1 cellular context compared by ENCODE assay signal in genomic region chrX:69028006-69028760, GRCh38.
TF ChIP-seq lines count a peak whose summit lies in the region.

No MANE protein-coding gene starts in this region.

TF ChIP-seq in GM12878, 131 proteins besides CTCF, POLR2A, EP300 and RAD21 (continued from another document and continues in another):
- TF ChIP-seq ZBTB4 (CRISPR knock-in tag; IDR thresholded peaks at IDR 0.05) (no peak), NRF1 (conservative IDR thresholded peaks at IDR 0.05; ENCODE audit: low read depth, low read length) (no peak), ASH2L (IDR thresholded peaks at IDR 0.05; ENCODE audit: borderline replicate concordance, low read depth) (no peak), NFYA (IDR thresholded peaks at IDR 0.05; ENCODE audit: borderline replicate concordance, low read depth, low read length) (no peak), CEBPB (IDR thresholded peaks at IDR 0.05; ENCODE audit: borderline replicate concordance in 1 of 2, low read depth in 2 of 2, low read length in 2 of 2) (0 out of 4 replicates have a peak, but pooled peaks of 1 of the 2 experiments have one; percentile 49), NR2F1 (conservative IDR thresholded peaks at IDR 0.05) (no peak), NR2C2 (IDR thresholded peaks at IDR 0.05; ENCODE audit: borderline replicate concordance, control insufficient read depth, insufficient read length, low read depth) (no peak), STAT1 (conservative IDR thresholded peaks at IDR 0.05) (no peak), NR2C1 (IDR thresholded peaks at IDR 0.05) (no peak), MTA2 (IDR thresholded peaks at IDR 0.05; ENCODE audit: low read depth) (peak; percentile 34; the same call in 1 of the 2 replicates), EED (IDR thresholded peaks at IDR 0.05; ENCODE audit: low read depth) (peak; percentile 73), SMAD1 (IDR thresholded peaks at IDR 0.05; ENCODE audit: low read depth, partially characterized antibody) (no peak), FOXM1 (IDR thresholded peaks at IDR 0.05; ENCODE audit: low read depth, low read length) (no peak; the same call in none of the 2 replicates), RUNX3 (IDR thresholded peaks at IDR 0.05; ENCODE audit: low read length) (peak; percentile 81), IKZF1 (conservative IDR thresholded peaks at IDR 0.05) (peak; percentile 53), IKZF2 (IDR thresholded peaks at IDR 0.05) (peak; percentile 52 to 59), POU2F2 (IDR thresholded peaks at IDR 0.05; ENCODE audit: borderline replicate concordance, low read depth, low read length) (no peak), POLR2AphosphoS2 (IDR thresholded peaks at IDR 0.05; ENCODE audit: low read depth, low read length) (no peak), HDAC2 (IDR thresholded peaks at IDR 0.05) (no peak), SMAD5 (IDR thresholded peaks at IDR 0.05; ENCODE audit: low read depth) (no peak), SPI1 (IDR thresholded peaks at IDR 0.05; ENCODE audit: borderline replicate concordance, insufficient read depth, low read depth, low read length) (peak; percentile 98), IRF4 (IDR thresholded peaks at IDR 0.05; ENCODE audit: low read depth, low read length) (peak; percentile 60; the same call in 1 of the 2 replicates), KDM1A (IDR thresholded peaks at IDR 0.05; ENCODE audit: borderline replicate concordance) (no peak), FOS (IDR thresholded peaks at IDR 0.05; ENCODE audit: borderline replicate concordance, extremely low read depth, insufficient read length) (no peak), HSF1 (IDR thresholded peaks at IDR 0.05; ENCODE audit: low read depth, low read length) (no peak), YBX1 (IDR thresholded peaks at IDR 0.05) (no peak), PAX8 (IDR thresholded peaks at IDR 0.05) (no peak), TBL1XR1 (IDR thresholded peaks at IDR 0.05; ENCODE audit: low read depth, low read length) (no peak), RELB (IDR thresholded peaks at IDR 0.05; ENCODE audit: low read depth) (peak; percentile 46; the same call in 1 of the 2 replicates), ZNF24 (IDR thresholded peaks at IDR 0.05) (no peak), HDGF (IDR thresholded peaks at IDR 0.05) (no peak), HCFC1 (IDR thresholded peaks at IDR 0.05; ENCODE audit: low read length) (no peak), CREM (IDR thresholded peaks at IDR 0.05; ENCODE audit: low read depth) (no peak), EZH2 (IDR thresholded peaks at IDR 0.05; ENCODE audit: borderline replicate concordance, control insufficient read depth, low read depth, low read length) (no peak)
- TF ChIP-seq, protein P1, sequence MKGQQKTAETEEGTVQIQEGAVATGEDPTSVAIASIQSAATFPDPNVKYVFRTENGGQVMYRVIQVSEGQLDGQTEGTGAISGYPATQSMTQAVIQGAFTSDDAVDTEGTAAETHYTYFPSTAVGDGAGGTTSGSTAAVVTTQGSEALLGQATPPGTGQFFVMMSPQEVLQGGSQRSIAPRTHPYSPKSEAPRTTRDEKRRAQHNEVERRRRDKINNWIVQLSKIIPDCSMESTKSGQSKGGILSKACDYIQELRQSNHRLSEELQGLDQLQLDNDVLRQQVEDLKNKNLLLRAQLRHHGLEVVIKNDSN (IDR thresholded peaks at IDR 0.05; ENCODE audit: borderline replicate concordance, extremely low read length, insufficient read depth, low read depth, low read length): no peak
- TF ChIP-seq, protein P2, sequence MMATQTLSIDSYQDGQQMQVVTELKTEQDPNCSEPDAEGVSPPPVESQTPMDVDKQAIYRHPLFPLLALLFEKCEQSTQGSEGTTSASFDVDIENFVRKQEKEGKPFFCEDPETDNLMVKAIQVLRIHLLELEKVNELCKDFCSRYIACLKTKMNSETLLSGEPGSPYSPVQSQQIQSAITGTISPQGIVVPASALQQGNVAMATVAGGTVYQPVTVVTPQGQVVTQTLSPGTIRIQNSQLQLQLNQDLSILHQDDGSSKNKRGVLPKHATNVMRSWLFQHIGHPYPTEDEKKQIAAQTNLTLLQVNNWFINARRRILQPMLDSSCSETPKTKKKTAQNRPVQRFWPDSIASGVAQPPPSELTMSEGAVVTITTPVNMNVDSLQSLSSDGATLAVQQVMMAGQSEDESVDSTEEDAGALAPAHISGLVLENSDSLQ (IDR thresholded peaks at IDR 0.05): peak; percentile 88
- TF ChIP-seq, protein P3, sequence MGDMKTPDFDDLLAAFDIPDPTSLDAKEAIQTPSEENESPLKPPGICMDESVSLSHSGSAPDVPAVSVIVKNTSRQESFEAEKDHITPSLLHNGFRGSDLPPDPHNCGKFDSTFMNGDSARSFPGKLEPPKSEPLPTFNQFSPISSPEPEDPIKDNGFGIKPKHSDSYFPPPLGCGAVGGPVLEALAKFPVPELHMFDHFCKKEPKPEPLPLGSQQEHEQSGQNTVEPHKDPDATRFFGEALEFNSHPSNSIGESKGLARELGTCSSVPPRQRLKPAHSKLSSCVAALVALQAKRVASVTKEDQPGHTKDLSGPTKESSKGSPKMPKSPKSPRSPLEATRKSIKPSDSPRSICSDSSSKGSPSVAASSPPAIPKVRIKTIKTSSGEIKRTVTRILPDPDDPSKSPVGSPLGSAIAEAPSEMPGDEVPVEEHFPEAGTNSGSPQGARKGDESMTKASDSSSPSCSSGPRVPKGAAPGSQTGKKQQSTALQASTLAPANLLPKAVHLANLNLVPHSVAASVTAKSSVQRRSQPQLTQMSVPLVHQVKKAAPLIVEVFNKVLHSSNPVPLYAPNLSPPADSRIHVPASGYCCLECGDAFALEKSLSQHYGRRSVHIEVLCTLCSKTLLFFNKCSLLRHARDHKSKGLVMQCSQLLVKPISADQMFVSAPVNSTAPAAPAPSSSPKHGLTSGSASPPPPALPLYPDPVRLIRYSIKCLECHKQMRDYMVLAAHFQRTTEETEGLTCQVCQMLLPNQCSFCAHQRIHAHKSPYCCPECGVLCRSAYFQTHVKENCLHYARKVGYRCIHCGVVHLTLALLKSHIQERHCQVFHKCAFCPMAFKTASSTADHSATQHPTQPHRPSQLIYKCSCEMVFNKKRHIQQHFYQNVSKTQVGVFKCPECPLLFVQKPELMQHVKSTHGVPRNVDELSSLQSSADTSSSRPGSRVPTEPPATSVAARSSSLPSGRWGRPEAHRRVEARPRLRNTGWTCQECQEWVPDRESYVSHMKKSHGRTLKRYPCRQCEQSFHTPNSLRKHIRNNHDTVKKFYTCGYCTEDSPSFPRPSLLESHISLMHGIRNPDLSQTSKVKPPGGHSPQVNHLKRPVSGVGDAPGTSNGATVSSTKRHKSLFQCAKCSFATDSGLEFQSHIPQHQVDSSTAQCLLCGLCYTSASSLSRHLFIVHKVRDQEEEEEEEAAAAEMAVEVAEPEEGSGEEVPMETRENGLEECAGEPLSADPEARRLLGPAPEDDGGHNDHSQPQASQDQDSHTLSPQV (IDR thresholded peaks at IDR 0.05): no peak
- TF ChIP-seq, protein P4, sequence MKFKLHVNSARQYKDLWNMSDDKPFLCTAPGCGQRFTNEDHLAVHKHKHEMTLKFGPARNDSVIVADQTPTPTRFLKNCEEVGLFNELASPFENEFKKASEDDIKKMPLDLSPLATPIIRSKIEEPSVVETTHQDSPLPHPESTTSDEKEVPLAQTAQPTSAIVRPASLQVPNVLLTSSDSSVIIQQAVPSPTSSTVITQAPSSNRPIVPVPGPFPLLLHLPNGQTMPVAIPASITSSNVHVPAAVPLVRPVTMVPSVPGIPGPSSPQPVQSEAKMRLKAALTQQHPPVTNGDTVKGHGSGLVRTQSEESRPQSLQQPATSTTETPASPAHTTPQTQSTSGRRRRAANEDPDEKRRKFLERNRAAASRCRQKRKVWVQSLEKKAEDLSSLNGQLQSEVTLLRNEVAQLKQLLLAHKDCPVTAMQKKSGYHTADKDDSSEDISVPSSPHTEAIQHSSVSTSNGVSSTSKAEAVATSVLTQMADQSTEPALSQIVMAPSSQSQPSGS (IDR thresholded peaks at IDR 0.05; ENCODE audit: low read length): peak; percentile 42; the same call in 1 of the 2 replicates
- TF ChIP-seq, protein P5, sequence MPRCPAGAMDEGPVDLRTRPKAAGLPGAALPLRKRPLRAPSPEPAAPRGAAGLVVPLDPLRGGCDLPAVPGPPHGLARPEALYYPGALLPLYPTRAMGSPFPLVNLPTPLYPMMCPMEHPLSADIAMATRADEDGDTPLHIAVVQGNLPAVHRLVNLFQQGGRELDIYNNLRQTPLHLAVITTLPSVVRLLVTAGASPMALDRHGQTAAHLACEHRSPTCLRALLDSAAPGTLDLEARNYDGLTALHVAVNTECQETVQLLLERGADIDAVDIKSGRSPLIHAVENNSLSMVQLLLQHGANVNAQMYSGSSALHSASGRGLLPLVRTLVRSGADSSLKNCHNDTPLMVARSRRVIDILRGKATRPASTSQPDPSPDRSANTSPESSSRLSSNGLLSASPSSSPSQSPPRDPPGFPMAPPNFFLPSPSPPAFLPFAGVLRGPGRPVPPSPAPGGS (IDR thresholded peaks at IDR 0.05; ENCODE audit: borderline replicate concordance, insufficient read depth, low read depth, low read length, poor library complexity, severe bottlenecking): peak; percentile 68
- TF ChIP-seq, protein P6, sequence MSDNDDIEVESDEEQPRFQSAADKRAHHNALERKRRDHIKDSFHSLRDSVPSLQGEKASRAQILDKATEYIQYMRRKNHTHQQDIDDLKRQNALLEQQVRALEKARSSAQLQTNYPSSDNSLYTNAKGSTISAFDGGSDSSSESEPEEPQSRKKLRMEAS (IDR thresholded peaks at IDR 0.05; ENCODE audit: low read depth, low read length): no peak
- TF ChIP-seq, protein P7, sequence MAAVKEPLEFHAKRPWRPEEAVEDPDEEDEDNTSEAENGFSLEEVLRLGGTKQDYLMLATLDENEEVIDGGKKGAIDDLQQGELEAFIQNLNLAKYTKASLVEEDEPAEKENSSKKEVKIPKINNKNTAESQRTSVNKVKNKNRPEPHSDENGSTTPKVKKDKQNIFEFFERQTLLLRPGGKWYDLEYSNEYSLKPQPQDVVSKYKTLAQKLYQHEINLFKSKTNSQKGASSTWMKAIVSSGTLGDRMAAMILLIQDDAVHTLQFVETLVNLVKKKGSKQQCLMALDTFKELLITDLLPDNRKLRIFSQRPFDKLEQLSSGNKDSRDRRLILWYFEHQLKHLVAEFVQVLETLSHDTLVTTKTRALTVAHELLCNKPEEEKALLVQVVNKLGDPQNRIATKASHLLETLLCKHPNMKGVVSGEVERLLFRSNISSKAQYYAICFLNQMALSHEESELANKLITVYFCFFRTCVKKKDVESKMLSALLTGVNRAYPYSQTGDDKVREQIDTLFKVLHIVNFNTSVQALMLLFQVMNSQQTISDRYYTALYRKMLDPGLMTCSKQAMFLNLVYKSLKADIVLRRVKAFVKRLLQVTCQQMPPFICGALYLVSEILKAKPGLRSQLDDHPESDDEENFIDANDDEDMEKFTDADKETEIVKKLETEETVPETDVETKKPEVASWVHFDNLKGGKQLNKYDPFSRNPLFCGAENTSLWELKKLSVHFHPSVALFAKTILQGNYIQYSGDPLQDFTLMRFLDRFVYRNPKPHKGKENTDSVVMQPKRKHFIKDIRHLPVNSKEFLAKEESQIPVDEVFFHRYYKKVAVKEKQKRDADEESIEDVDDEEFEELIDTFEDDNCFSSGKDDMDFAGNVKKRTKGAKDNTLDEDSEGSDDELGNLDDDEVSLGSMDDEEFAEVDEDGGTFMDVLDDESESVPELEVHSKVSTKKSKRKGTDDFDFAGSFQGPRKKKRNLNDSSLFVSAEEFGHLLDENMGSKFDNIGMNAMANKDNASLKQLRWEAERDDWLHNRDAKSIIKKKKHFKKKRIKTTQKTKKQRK (IDR thresholded peaks at IDR 0.05; ENCODE audit: low read depth, low read length): no peak
